In genomic region chr12:42611571-42612257, GRCh38 we compare ENCODE assay signal across 17 cellular contexts. TPM values are rescaled to one million over a fixed set of nuclear protein-coding genes. Genes with fewer than 3 reads are reported as not detected.
DNase-seq lines count a peak whose midpoint lies in the region; ATAC-seq and TF ChIP-seq lines count a peak whose summit lies in the region.
"Had no signal": no experiment of that assay in that cellular context is flagged by ENCODE, and none has a peak within 500 bp of the region (broad histone marks: within the 10 kb centered on the region; RNA-seq: fewer than 3 reads in every experiment).

No MANE protein-coding gene starts in this region.

- POLR2A ChIA-PET in RWPE1 (lab: Yijun Ruan, JAX; ENCODE audit: low non-redundant PET), result no interaction called here

- H3K27me3 Mint-ChIP-seq in nephron (ENCODE audit: low read depth), result no peaks in the 10 kb centered on the region

- peaks cover 3% of the 10 kb centered on the region for H3K36me3 Mint-ChIP-seq in nephron (ENCODE audit: low read depth)

- TF ChIP-seq EP300 in esophagus muscularis mucosa (IDR thresholded peaks at IDR 0.05), result no peak

- no peak for TF ChIP-seq CTCF in esophagus muscularis mucosa (IDR thresholded peaks at IDR 0.05)
- TF ChIP-seq CTCF in nephron (IDR thresholded peaks at IDR 0.05; ENCODE audit: unreplicated experiment in 3 of 3), result no peak
- no peak for TF ChIP-seq CTCF in RWPE1 (conservative IDR thresholded peaks at IDR 0.05; ENCODE audit: low read depth)

- H3K4me1 ChIP-seq in esophagus muscularis mucosa, result peaks cover 0 to 14% (median 11%) of the 10 kb centered on the region in 4 donors
- H3K4me1 ChIP-seq in subcutaneous abdominal adipose tissue (ENCODE audit: control insufficient read depth in 5 of 5, insufficient read depth in 5 of 5, low read length in 5 of 5), result peaks cover 3 to 17% (median 11%) of the 10 kb centered on the region in 5 donors
- H3K4me1 ChIP-seq: HAP-1 had no signal

- peaks cover 37% of the 10 kb centered on the region for H3K4me1 Mint-ChIP-seq in nephron

- H3K9me3 ChIP-seq in SK-N-MC (ENCODE audit: low read depth, low read length) (no peaks in the 10 kb centered on the region; the same call in 1 of the 2 replicates), esophagus muscularis mucosa (peaks cover 0 to 5% (median 2%) of the 10 kb centered on the region in 4 donors), subcutaneous abdominal adipose tissue (ENCODE audit: control insufficient read depth in 5 of 5, low read length in 5 of 5) (no peaks in the 10 kb centered on the region)
- H3K9me3 ChIP-seq: HAP-1 had no signal

- H3K27ac Mint-ChIP-seq in nephron, result peak overlapping the region; percentile 30 to 85 (median 82)

- no peak for TF ChIP-seq POLR2A in esophagus muscularis mucosa (IDR thresholded peaks at IDR 0.05; ENCODE audit: low read depth)

- peaks cover 17% of the 10 kb centered on the region for H3K9me3 Mint-ChIP-seq in nephron

- no peak for DNase-seq in SK-N-MC (ENCODE audit: low read depth, low spot score)
- peak; percentile 19 for DNase-seq in esophagus muscularis mucosa (ENCODE audit: extremely low spot score)
- DNase-seq in SIG-M5 (lab: John Stamatoyannopoulos, UW), result no peak
- DNase-seq in RWPE1 (ENCODE audit: low spot score), result no peak
- DNase-seq: C1 segment of cervical spinal cord, DMS79, NCI-H1092 treated with DMSO at 0.1 percent for 48 hours, NCI-H146, NCI-H2029 treated with DMSO at 0.1 percent for 48 hours, NCI-H2171, NCI-H526 had no signal

- H3K36me3 ChIP-seq in SK-N-MC (ENCODE audit: insufficient read depth, low read length) (no peaks in the 10 kb centered on the region), esophagus muscularis mucosa (no peaks in the 10 kb centered on the region), subcutaneous abdominal adipose tissue (ENCODE audit: control insufficient read depth in 5 of 5, insufficient read depth in 5 of 5, low read length in 5 of 5) (no peaks in the 10 kb centered on the region)
- H3K36me3 ChIP-seq: HAP-1 had no signal

- no peak for ATAC-seq in GM21526 (IDR thresholded peaks at IDR 0.05; ENCODE audit: low FRiP score, unreplicated experiment)
- ATAC-seq: Panc1, Right ventricle myocardium inferior had no signal

- H3K27me3 ChIP-seq in esophagus muscularis mucosa (no peaks in the 10 kb centered on the region), subcutaneous abdominal adipose tissue (ENCODE audit: control insufficient read depth in 5 of 5, insufficient read depth in 4 of 5, low read length in 5 of 5) (no peaks in the 10 kb centered on the region)

- WGBS in esophagus muscularis mucosa, result 70% methylated on average over 4 of the region's 4 CpGs

- CTCF ChIA-PET in RWPE1 (lab: Yijun Ruan, JAX), result interaction anchor here (0.6 kb wide), 1 partner anchor 286 kb away, joined by 3 read pairs; the partner anchor contains the start of gene ZCRB1

- no peak overlapping the region for H3K4me3 Mint-ChIP-seq in nephron

- H3K4me3 ChIP-seq in SK-N-MC (peak overlapping the region; percentile 33; the same call in 1 of the 2 replicates), esophagus muscularis mucosa (no peak overlapping the region), subcutaneous abdominal adipose tissue (ENCODE audit: low read depth in 1 of 5, low read length in 5 of 5) (no peak overlapping the region)
- H3K4me3 ChIP-seq: HAP-1 had no signal

- H3K27ac ChIP-seq in SK-N-MC (peak overlapping the region; percentile 45; the same call in 1 of the 2 replicates), esophagus muscularis mucosa (replicated peaks in 1 of 4) (no peak overlapping the region), subcutaneous abdominal adipose tissue (ENCODE audit: low read depth, low read length) (peak overlapping the region; percentile 9), RWPE1 (no peak overlapping the region)

- no peak overlapping the region for H3K9ac ChIP-seq in SK-N-MC (ENCODE audit: insufficient read length)
- peak overlapping the region in 1 of 5 donors; percentile 17 for H3K9ac ChIP-seq in subcutaneous abdominal adipose tissue (ENCODE audit: low read length in 5 of 5)

- intact Hi-C loops in esophagus muscularis mucosa (cut with DNase I), result no loop called here

RNA-seq across cellular contexts. Expression of gene PRICKLE1, which starts 22.2 kb away (rescaled TPM):
- 10 to 100 TPM; 12.5 to 36.9 (median 24.4) TPM for total RNA-seq in esophagus muscularis mucosa

Comparison
In these comparisons a context has a peak if more than half of its experiments do, and no peak if none do; other contexts are left out.
1. H3K27ac ChIP-seq: peak in SK-N-MC (single experiment) and subcutaneous abdominal adipose tissue (single experiment); none in esophagus muscularis mucosa (0 of 4) and RWPE1 (single experiment).